Comparison of ENCODE assay signal across 1 cellular context in genomic region chr1:51630922-51631321, GRCh38.
TF ChIP-seq lines count a peak whose summit lies in the region.

No MANE protein-coding gene starts in this region.

TF ChIP-seq in WTC11, 78 proteins besides CTCF, POLR2A, EP300 and RAD21 (continued from another document):
- TF ChIP-seq PREB (CRISPR knock-in tag; IDR thresholded peaks at IDR 0.05; ENCODE audit: borderline replicate concordance): no peak
- no peak for TF ChIP-seq SOX15 (CRISPR knock-in tag; IDR thresholded peaks at IDR 0.05)
- no peak for TF ChIP-seq ATF1 (CRISPR knock-in tag; IDR thresholded peaks at IDR 0.05)
- no peak for TF ChIP-seq ZNF416 (CRISPR knock-in tag; IDR thresholded peaks at IDR 0.05)
- TF ChIP-seq AFF4 (CRISPR knock-in tag; IDR thresholded peaks at IDR 0.05; ENCODE audit: borderline replicate concordance): no peak
- TF ChIP-seq ZBTB21 (CRISPR knock-in tag; IDR thresholded peaks at IDR 0.05; ENCODE audit: borderline replicate concordance): no peak
- TF ChIP-seq USF2 (CRISPR knock-in tag; IDR thresholded peaks at IDR 0.05): no peak
